21 cellular contexts compared by ENCODE assay signal in the genomic region with DNA sequence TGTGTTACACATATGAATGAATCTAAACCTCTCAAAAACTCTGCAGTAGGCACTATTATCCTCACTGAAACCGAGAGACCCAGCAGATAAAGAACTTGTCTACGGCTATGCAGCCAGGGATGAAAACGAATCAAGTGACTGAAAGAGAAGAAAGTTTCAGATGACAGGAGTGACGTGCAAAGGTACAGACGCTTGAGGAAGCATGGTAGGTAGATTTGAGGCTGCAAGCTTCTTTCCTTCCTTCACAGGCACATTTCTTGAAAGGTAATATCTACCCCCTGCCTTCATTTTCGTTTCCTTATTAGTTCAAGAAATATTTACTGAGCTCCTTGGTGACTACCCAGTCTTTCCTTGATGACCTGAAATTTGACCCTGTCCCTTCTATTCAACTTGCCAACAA.
DNase-seq lines count a peak whose midpoint lies in the region; ATAC-seq and TF ChIP-seq lines count a peak whose summit lies in the region.
"Had no signal": no experiment of that assay in that cellular context is flagged by ENCODE, and none has a peak within 500 bp of the region (broad histone marks: within the 10 kb centered on the region; RNA-seq: fewer than 3 reads in every experiment).

No MANE protein-coding gene starts in this region.

- no peaks in the 10 kb centered on the region for H3K9me3 Mint-ChIP-seq in natural killer cell treated with Interleukin-12 subunit alpha and Interleukin-12 subunit beta and Interleukin-15 and Interleukin-18, amount 100 ng/mL, for 72 hours
- H3K9me3 Mint-ChIP-seq: CD4-positive, alpha-beta T cell had no signal

- TF ChIP-seq CTCF in MM.1S (IDR thresholded peaks at IDR 0.05; ENCODE audit: low read length): no peak

- DNase-seq in NCI-H748 (lab: John Stamatoyannopoulos, UW; ENCODE audit: unreplicated experiment): peak; percentile 24
- DNase-seq in NCI-H748 treated with DMSO at 0.1 percent for 48 hours (lab: John Stamatoyannopoulos, UW): no peak
- peak; percentile 92 for DNase-seq in MM.1S
- peak; percentile 12 for DNase-seq in left kidney (ENCODE audit: low read depth, low spot score)
- no peak for DNase-seq in natural killer cell treated with Interleukin-12 subunit alpha and Interleukin-12 subunit beta and Interleukin-15 and Interleukin-18, amount 100 ng/mL, for 72 hours (ENCODE audit: low spot score)
- DNase-seq in stimulated activated CD4-positive, alpha-beta T cell treated with anti-CD3 and anti-CD28 coated beads, Interleukin-1b, Interleukin-23, amount 100 ng/mL, for 48 hours: no peak
- DNase-seq: CD4-positive, alpha-beta T cell; HCEC 1CT; KBM-7; NCI-H1048; NCI-H1417 treated with DMSO at 0.1 percent for 48 hours; NCI-H1694 treated with DMSO at 0.1 percent for 48 hours; NCI-H2081; NCI-H2171; NCI-H226; NCI-H526; OCI-M1; Peyer's patch; T-helper 1 cell had no signal

- H3K9me2 ChIP-seq in MM.1S (replicated peaks; ENCODE audit: insufficient read depth, low read length): no peaks in the 10 kb centered on the region

- H3K4me1 Mint-ChIP-seq in natural killer cell treated with Interleukin-12 subunit alpha and Interleukin-12 subunit beta and Interleukin-15 and Interleukin-18, amount 100 ng/mL, for 72 hours (ENCODE audit: low read depth in 2 of 2): peaks cover 5 to 7% of the 10 kb centered on the region in 2 donors

- no peaks in the 10 kb centered on the region for H3K36me3 ChIP-seq in MM.1S (replicated peaks; ENCODE audit: insufficient read depth, low read length)
- H3K36me3 ChIP-seq: BLaER1, Peyer's patch had no signal

- no peaks in the 10 kb centered on the region for H3K9me3 ChIP-seq in MM.1S (replicated peaks; ENCODE audit: insufficient read depth, low read length)
- H3K9me3 ChIP-seq: Peyer's patch had no signal

- no peak overlapping the region for H2AFZ ChIP-seq in MM.1S (ENCODE audit: low read length)

- peak overlapping the region; percentile 87 for H3K27ac ChIP-seq in MM.1S (ENCODE audit: low read length)
- H3K27ac ChIP-seq: BLaER1, Peyer's patch had no signal

- no peaks in the 10 kb centered on the region for H3K79me2 ChIP-seq in MM.1S (ENCODE audit: low read length)

- H3F3A ChIP-seq in MM.1S (ENCODE audit: insufficient read depth, low read length): peaks cover 12% of the 10 kb centered on the region

- H3K4me1 ChIP-seq in MM.1S (ENCODE audit: low read length): peaks cover 22% of the 10 kb centered on the region
- H3K4me1 ChIP-seq: Peyer's patch had no signal

- 0 out of 2 replicates have a peak overlapping the region, but pooled peaks have one; percentile 30 for H3K4me3 ChIP-seq in MM.1S (ENCODE audit: low read length)
- H3K4me3 ChIP-seq: BLaER1, Peyer's patch had no signal

- H4K20me1 ChIP-seq in MM.1S (ENCODE audit: insufficient read depth, low read length): no peaks in the 10 kb centered on the region
- H4K20me1 ChIP-seq: BLaER1 had no signal

- H3K27me3 Mint-ChIP-seq in natural killer cell treated with Interleukin-12 subunit alpha and Interleukin-12 subunit beta and Interleukin-15 and Interleukin-18, amount 100 ng/mL, for 72 hours: peaks cover 11 to 25% of the 10 kb centered on the region in 2 donors
- H3K27me3 Mint-ChIP-seq: CD4-positive, alpha-beta T cell had no signal

- no peak overlapping the region for H3K27ac Mint-ChIP-seq in natural killer cell treated with Interleukin-12 subunit alpha and Interleukin-12 subunit beta and Interleukin-15 and Interleukin-18, amount 100 ng/mL, for 72 hours
- H3K27ac Mint-ChIP-seq: CD4-positive, alpha-beta T cell had no signal

- ATAC-seq in natural killer cell treated with Interleukin-12 subunit alpha and Interleukin-12 subunit beta and Interleukin-15 and Interleukin-18, amount 100 ng/mL, for 72 hours: no peak
- ATAC-seq in GM18861 (IDR thresholded peaks at IDR 0.05; ENCODE audit: unreplicated experiment): no peak

- H3K4me2 ChIP-seq in MM.1S (ENCODE audit: low read depth, low read length): peak overlapping the region; percentile 79; the same call in 1 of the 2 replicates
- H3K4me2 ChIP-seq: BLaER1 had no signal

- no peaks in the 10 kb centered on the region for H3K36me3 Mint-ChIP-seq in natural killer cell treated with Interleukin-12 subunit alpha and Interleukin-12 subunit beta and Interleukin-15 and Interleukin-18, amount 100 ng/mL, for 72 hours

- H3K9ac ChIP-seq in MM.1S (ENCODE audit: low read length): peak overlapping the region; percentile 70
- H3K9ac ChIP-seq: BLaER1 had no signal

- H3K27me3 ChIP-seq in MM.1S (replicated peaks; ENCODE audit: insufficient read depth, low read length): no peaks in the 10 kb centered on the region
- H3K27me3 ChIP-seq: BLaER1, Peyer's patch had no signal

- no peak overlapping the region for H3K4me3 Mint-ChIP-seq in natural killer cell treated with Interleukin-12 subunit alpha and Interleukin-12 subunit beta and Interleukin-15 and Interleukin-18, amount 100 ng/mL, for 72 hours
- H3K4me3 Mint-ChIP-seq: CD4-positive, alpha-beta T cell had no signal

Comparison
In these comparisons a context has a peak if more than half of its experiments do, and no peak if none do; other contexts are left out.
1. DNase-seq: peak in NCI-H748 (single experiment), MM.1S (single experiment) and left kidney (single experiment); none in NCI-H748 treated with DMSO at 0.1 percent for 48 hours (single experiment), natural killer cell treated with Interleukin-12 subunit alpha and Interleukin-12 subunit beta and Interleukin-15 and Interleukin-18, amount 100 ng/mL, for 72 hours (single experiment) and stimulated activated CD4-positive, alpha-beta T cell treated with anti-CD3 and anti-CD28 coated beads, Interleukin-1b, Interleukin-23, amount 100 ng/mL, for 48 hours (single experiment).